ENCODE assay signal across 22 cellular contexts in the genomic region with DNA sequence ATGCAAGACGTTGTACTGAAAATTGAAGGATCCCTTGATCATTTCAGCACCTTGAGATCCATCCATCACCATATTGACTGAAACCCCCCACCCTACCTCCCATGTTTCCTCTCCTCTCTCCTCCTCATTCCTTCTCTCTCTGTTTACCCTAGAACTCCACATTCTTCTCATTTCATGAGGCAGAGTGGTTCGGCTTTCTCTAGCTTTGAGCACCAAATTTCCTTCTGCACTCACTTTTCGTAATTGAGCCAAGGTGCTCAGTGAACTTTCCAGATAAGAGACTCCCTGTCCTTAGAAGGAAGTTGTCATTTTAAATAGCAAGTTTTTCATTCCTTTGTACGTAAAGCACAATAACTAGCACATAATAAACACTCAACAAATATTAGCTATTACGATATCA.
"Had no signal": no experiment of that assay in that cellular context is flagged by ENCODE, and none has a peak within 500 bp of the region (broad histone marks: within the 10 kb centered on the region; RNA-seq: fewer than 3 reads in every experiment).

No MANE protein-coding gene starts in this region.

- H3K27me3 ChIP-seq: hepatocyte, ovary, right atrium auricular region, right lobe of liver, vagina had no signal

- H3K4me3 ChIP-seq: heart right ventricle, hepatocyte, mucosa of descending colon, ovary, right atrium auricular region, right lobe of liver, smooth muscle cell, transverse colon, vagina had no signal

- ATAC-seq: heart right ventricle; left ventricle myocardium superior; mucosa of descending colon; naive thymus-derived CD4-positive, alpha-beta T cell; natural killer cell treated with Interleukin-12 subunit alpha and Interleukin-12 subunit beta and Interleukin-15 and Interleukin-18, amount 100 ng/mL, for 72 hours; right lobe of liver; stimulated activated memory B cell treated with anti-CD40 and anti-IgM and Interleukin-4, amounts not matched to agents 10 μg/mL and 1 μg/mL and 100 μg/mL, for 72 hours; stimulated activated naive CD8-positive, alpha-beta T cell treated with anti-CD3 and anti-CD28 coated beads, Interleukin-15, amount 100 ng/mL, for 72 hours had no signal

- H3K4me1 ChIP-seq: heart right ventricle, right atrium auricular region, right lobe of liver, vagina had no signal

- DNase-seq: heart right ventricle; islet precursor cell; left ventricle myocardium superior; midbrain; mucosa of descending colon; naive thymus-derived CD4-positive, alpha-beta T cell; ovary; right lobe of liver; stimulated activated CD4-positive, alpha-beta T cell treated with anti-CD3 and anti-CD28 coated beads, Interleukin-1b, Interleukin-23, amount 100 ng/mL, for 48 hours; stimulated activated CD4-positive, alpha-beta T cell treated with anti-CD3 and anti-CD28 coated beads, Interleukin-2, amount 100 ng/mL, for 48 hours; stimulated activated CD4-positive, alpha-beta T cell treated with anti-CD3 and anti-CD28 coated beads, Interleukin-4, amount 100 ng/mL, for 4 hours; stimulated activated CD8-positive, alpha-beta memory T cell treated with anti-CD3 and anti-CD28 coated beads, Interleukin-4, amount 100 ng/mL, for 48 hours; stimulated activated naive CD4-positive, alpha-beta T cell treated with Interleukin-2 at 50 U/mL for 16 hours; stimulated activated naive CD8-positive, alpha-beta T cell treated with anti-CD3 and anti-CD28 coated beads, Interleukin-15, amount 100 ng/mL, for 72 hours; substantia nigra; transverse colon had no signal

- H3K27ac ChIP-seq: heart right ventricle, hepatocyte, ovary, right atrium auricular region, right lobe of liver, transverse colon, vagina had no signal

- H3K9me3 ChIP-seq: mucosa of descending colon, ovary, right atrium auricular region, right lobe of liver, transverse colon, vagina had no signal

- H3K36me3 ChIP-seq: heart right ventricle, ovary, right atrium auricular region, right lobe of liver, transverse colon, vagina had no signal
